19 cellular contexts compared by ENCODE assay signal in the genomic region with DNA sequence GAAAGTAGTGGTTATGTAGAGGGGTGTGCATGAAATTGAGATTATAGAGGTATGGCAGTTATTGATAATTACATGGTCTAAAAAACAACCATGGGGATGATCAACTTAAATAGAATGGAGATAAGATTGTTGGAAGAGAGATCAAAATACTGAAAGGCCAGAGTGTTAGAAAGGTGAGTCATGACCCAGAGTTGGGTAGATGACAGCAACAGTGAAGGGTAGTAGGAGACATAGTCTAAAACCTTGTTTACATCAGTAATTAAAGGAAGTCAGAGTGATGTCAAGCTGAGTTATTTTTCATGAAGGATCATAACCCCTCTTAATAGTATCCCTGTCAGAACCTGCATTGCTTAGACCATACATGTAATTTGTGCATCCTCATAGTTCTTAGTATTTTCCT.
A peak's percentile ranks its signal among the peaks of the same experiment; 100 is the strongest.
DNase-seq lines count a peak whose midpoint lies in the region; ATAC-seq, FAIRE-seq and TF ChIP-seq lines count a peak whose summit lies in the region.
"Had no signal": no experiment of that assay in that cellular context is flagged by ENCODE, and none has a peak within 500 bp of the region (broad histone marks: within the 10 kb centered on the region; RNA-seq: fewer than 3 reads in every experiment).

No MANE protein-coding gene starts in this region.

- no peak overlapping the region for H3K27ac Mint-ChIP-seq in T-cell
- H3K27ac Mint-ChIP-seq: activated CD4-positive, alpha-beta T cell treated with anti-CD3 and anti-CD28 coated beads, Interleukin-2, amount 10 ng/mL, durations not matched to agents 7 days and 5 days; HFFc6; progenitor cell of endocrine pancreas; stimulated activated memory B cell treated with anti-CD40 and anti-IgM and Interleukin-4, amounts not matched to agents 10 μg/mL and 1 μg/mL and 100 μg/mL, for 72 hours had no signal

- H3K27me3 ChIP-seq in bronchial epithelial cell (ENCODE audit: control insufficient read depth, insufficient read depth, low read length): no peaks in the 10 kb centered on the region

- peak; percentile 16 for ATAC-seq in GM18499 (IDR thresholded peaks at IDR 0.05; ENCODE audit: insufficient read depth, unreplicated experiment)
- ATAC-seq in GM19452 (IDR thresholded peaks at IDR 0.05; ENCODE audit: unreplicated experiment): peak; percentile 36
- ATAC-seq in HG02938 (IDR thresholded peaks at IDR 0.05; ENCODE audit: unreplicated experiment): peak; percentile 27
- no peak for ATAC-seq in GM19455 (IDR thresholded peaks at IDR 0.05; ENCODE audit: unreplicated experiment)
- no peak for ATAC-seq in T-cell (replicated peaks in 1 of 4)
- ATAC-seq: stimulated activated memory B cell treated with anti-CD40 and anti-IgM and Interleukin-4, amounts not matched to agents 10 μg/mL and 1 μg/mL and 100 μg/mL, for 72 hours had no signal

- H3K36me3 ChIP-seq in bronchial epithelial cell (ENCODE audit: control insufficient read depth, insufficient read depth, low read length): no peaks in the 10 kb centered on the region
- H3K36me3 ChIP-seq: thoracic aorta had no signal

- H3K36me3 Mint-ChIP-seq in T-cell: peaks cover 21% of the 10 kb centered on the region

- peaks cover 0 to 2% (median 0%) of the 10 kb centered on the region in 3 donors for H3K4me1 Mint-ChIP-seq in T-cell
- H3K4me1 Mint-ChIP-seq: stimulated activated memory B cell treated with anti-CD40 and anti-IgM and Interleukin-4, amounts not matched to agents 10 μg/mL and 1 μg/mL and 100 μg/mL, for 72 hours had no signal

- no peak overlapping the region for H3K4me3 ChIP-seq in bronchial epithelial cell (ENCODE audit: low read depth, low read length)
- H3K4me3 ChIP-seq: thoracic aorta had no signal

- no peak for FAIRE-seq in bronchial epithelial cell (lab: Jason Lieb, UNC)

- DNase-seq in bronchial epithelial cell (ENCODE audit: low read depth) (peak; percentile 40), NCI-H82 (lab: John Stamatoyannopoulos, UW) (no peak), T-cell (no peak)
- no peak for DNase-seq in stimulated activated CD4-positive, alpha-beta T cell treated with anti-CD3 and anti-CD28 coated beads, Interleukin-4, amount 100 ng/mL, for 4 hours
- DNase-seq: activated CD4-positive, alpha-beta T cell treated with anti-CD3 and anti-CD28 coated beads, Interleukin-2, amount 10 ng/mL, durations not matched to agents 7 days and 5 days; activated effector memory CD4-positive, alpha-beta T cell treated with Interleukin-2 at 50 U/mL for 16 hours; GDM1; HFFc6; NCI-H1105; NCI-H2107; NCI-H524; SHP77 treated with DMSO at 0.1 percent for 48 hours had no signal

- CTCF ChIA-PET in T-cell (lab: Charles Lee): no interaction called here

- peaks cover 0 to 3% (median 0%) of the 10 kb centered on the region in 3 donors for H3K9me3 Mint-ChIP-seq in T-cell
- H3K9me3 Mint-ChIP-seq: activated CD4-positive, alpha-beta T cell treated with anti-CD3 and anti-CD28 coated beads, Interleukin-2, amount 10 ng/mL, durations not matched to agents 7 days and 5 days; HFFc6; stimulated activated memory B cell treated with anti-CD40 and anti-IgM and Interleukin-4, amounts not matched to agents 10 μg/mL and 1 μg/mL and 100 μg/mL, for 72 hours had no signal

- H3K4me3 Mint-ChIP-seq in T-cell: no peak overlapping the region
- H3K4me3 Mint-ChIP-seq: activated CD4-positive, alpha-beta T cell treated with anti-CD3 and anti-CD28 coated beads, Interleukin-2, amount 10 ng/mL, durations not matched to agents 7 days and 5 days; HFFc6; stimulated activated memory B cell treated with anti-CD40 and anti-IgM and Interleukin-4, amounts not matched to agents 10 μg/mL and 1 μg/mL and 100 μg/mL, for 72 hours had no signal

- POLR2A ChIA-PET in T-cell (lab: Charles Lee): no interaction called here

- no peaks in the 10 kb centered on the region for H3K27me3 Mint-ChIP-seq in T-cell
- H3K27me3 Mint-ChIP-seq: activated CD4-positive, alpha-beta T cell treated with anti-CD3 and anti-CD28 coated beads, Interleukin-2, amount 10 ng/mL, durations not matched to agents 7 days and 5 days; progenitor cell of endocrine pancreas; stimulated activated memory B cell treated with anti-CD40 and anti-IgM and Interleukin-4, amounts not matched to agents 10 μg/mL and 1 μg/mL and 100 μg/mL, for 72 hours had no signal

- no peak for TF ChIP-seq CTCF in bronchial epithelial cell (IDR thresholded peaks at IDR 0.05; ENCODE audit: insufficient read depth, low read length, severe bottlenecking)

Comparison
In these comparisons a context has a peak if more than half of its experiments do, and no peak if none do; other contexts are left out.
1. ATAC-seq: peak in GM18499 (single experiment), GM19452 (single experiment) and HG02938 (single experiment); none in GM19455 (single experiment) and T-cell (0 of 4).